Comparison of ENCODE assay signal across 9 cellular contexts in the genomic region with DNA sequence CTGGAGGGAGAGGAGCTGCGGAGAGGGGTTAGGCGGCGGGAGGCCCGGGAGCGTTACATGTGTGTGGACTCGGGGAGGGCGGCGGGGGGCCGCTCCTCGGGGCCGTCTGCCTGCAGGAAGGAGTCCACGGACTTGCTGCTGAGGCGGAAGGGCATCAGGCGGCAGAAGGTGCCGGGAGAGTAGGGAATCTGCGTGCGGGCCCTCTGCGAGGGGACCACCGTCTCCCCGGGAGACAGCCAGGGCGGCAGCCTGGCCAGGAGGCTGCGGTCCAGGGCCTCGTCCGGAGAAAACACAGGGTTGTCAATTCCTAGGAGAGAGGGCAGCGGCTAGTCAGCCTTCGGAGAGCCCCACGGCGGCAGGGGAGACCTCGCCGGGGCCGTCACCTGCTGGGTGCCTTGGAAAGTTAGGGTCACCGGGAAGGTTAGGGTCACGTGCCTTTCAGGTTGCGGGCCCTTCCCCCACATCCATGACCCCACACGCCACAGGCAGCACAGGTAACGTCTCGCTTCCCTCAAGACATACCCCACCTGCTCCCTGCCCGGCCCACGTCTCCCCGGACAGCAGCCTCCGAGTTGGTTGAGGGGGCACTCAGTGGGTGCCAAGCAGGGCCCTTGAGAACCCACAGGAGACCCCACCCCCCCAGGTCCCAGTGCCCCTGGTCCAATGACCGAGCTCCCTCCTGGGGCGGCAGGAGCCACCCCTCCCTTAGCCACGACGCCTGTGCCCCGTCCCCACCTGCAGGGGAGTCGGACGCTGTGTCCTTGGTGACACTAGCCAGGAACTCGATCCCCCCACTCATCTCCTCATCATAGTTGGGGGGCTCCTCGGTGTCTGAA. TPM values are rescaled to one million over a fixed set of nuclear protein-coding genes. Genes with fewer than 3 reads are reported as not detected.
DNase-seq lines count a peak whose midpoint lies in the region; ATAC-seq and TF ChIP-seq lines count a peak whose summit lies in the region.
"Had no signal": no experiment of that assay in that cellular context is flagged by ENCODE, and none has a peak within 500 bp of the region (broad histone marks: within the 10 kb centered on the region; RNA-seq: fewer than 3 reads in every experiment).

No MANE protein-coding gene starts in this region.

- no peaks in the 10 kb centered on the region for H3K9me3 Mint-ChIP-seq in activated naive CD4-positive, alpha-beta T cell treated with anti-CD3 and anti-CD28 coated beads for 36 hours
- H3K9me3 Mint-ChIP-seq in activated naive CD8-positive, alpha-beta T cell treated with anti-CD3 and anti-CD28 coated beads for 36 hours, result no peaks in the 10 kb centered on the region
- H3K9me3 Mint-ChIP-seq in immature natural killer cell, result no peaks in the 10 kb centered on the region
- H3K9me3 Mint-ChIP-seq in type B pancreatic cell, result no peaks in the 10 kb centered on the region

- peak overlapping the region; percentile 56 for H3K4me3 Mint-ChIP-seq in activated naive CD4-positive, alpha-beta T cell treated with anti-CD3 and anti-CD28 coated beads for 36 hours
- peak overlapping the region; percentile 82 for H3K4me3 Mint-ChIP-seq in activated naive CD8-positive, alpha-beta T cell treated with anti-CD3 and anti-CD28 coated beads for 36 hours
- H3K4me3 Mint-ChIP-seq in immature natural killer cell (peak overlapping the region; percentile 51 to 64 (median 58)), type B pancreatic cell (peak overlapping the region; percentile 79)

- TF ChIP-seq CTCF in type B pancreatic cell (conservative IDR thresholded peaks at IDR 0.05) (no peak), omental fat pad (IDR thresholded peaks at IDR 0.05) (no peak)

- CTCF ChIA-PET in activated naive CD4-positive, alpha-beta T cell treated with anti-CD3 and anti-CD28 coated beads for 36 hours (lab: Charles Lee), result no interaction called here

- peaks cover 2% of the 10 kb centered on the region for H3K27me3 Mint-ChIP-seq in activated naive CD4-positive, alpha-beta T cell treated with anti-CD3 and anti-CD28 coated beads for 36 hours (ENCODE audit: low read depth)
- H3K27me3 Mint-ChIP-seq in activated naive CD8-positive, alpha-beta T cell treated with anti-CD3 and anti-CD28 coated beads for 36 hours, result peaks cover 8% of the 10 kb centered on the region
- peaks cover 2 to 8% (median 4%) of the 10 kb centered on the region in 3 donors for H3K27me3 Mint-ChIP-seq in immature natural killer cell (ENCODE audit: low read depth in 3 of 3)
- no peaks in the 10 kb centered on the region for H3K27me3 Mint-ChIP-seq in type B pancreatic cell

- no peak overlapping the region for H3K27ac Mint-ChIP-seq in activated naive CD4-positive, alpha-beta T cell treated with anti-CD3 and anti-CD28 coated beads for 36 hours
- H3K27ac Mint-ChIP-seq in activated naive CD8-positive, alpha-beta T cell treated with anti-CD3 and anti-CD28 coated beads for 36 hours, result no peak overlapping the region
- H3K27ac Mint-ChIP-seq in immature natural killer cell (no peak overlapping the region), type B pancreatic cell (no peak overlapping the region)

- DNase-seq in activated naive CD4-positive, alpha-beta T cell treated with anti-CD3 and anti-CD28 coated beads for 36 hours, result no peak
- DNase-seq in activated naive CD4-positive, alpha-beta T cell treated with anti-CD3 and anti-CD28 coated beads, Interleukin-2, amount 50 U/mL, for 16 hours, result no peak
- peak; percentile 26 for DNase-seq in activated naive CD8-positive, alpha-beta T cell treated with anti-CD3 and anti-CD28 coated beads for 36 hours
- DNase-seq in immature natural killer cell (no peak), type B pancreatic cell (ENCODE audit: extremely low spot score, unreplicated experiment) (no peak), omental fat pad (ENCODE audit: low spot score) (no peak), iPS-NIHi11 (ENCODE audit: low spot score) (no peak)
- DNase-seq: NCI-H1092 had no signal

- intact Hi-C loops in activated naive CD4-positive, alpha-beta T cell treated with anti-CD3 and anti-CD28 coated beads for 36 hours (cut with micrococcal nuclease), result loop anchor here (5.0 to 10.0 kb wide), 3 partner anchors 258 to 870 kb away; partner anchors contain the start of genes CCDC127, CLPTM1L and SDHA

- H3K4me1 Mint-ChIP-seq in activated naive CD4-positive, alpha-beta T cell treated with anti-CD3 and anti-CD28 coated beads for 36 hours (ENCODE audit: low read depth), result peaks cover 22% of the 10 kb centered on the region
- peaks cover 18% of the 10 kb centered on the region for H3K4me1 Mint-ChIP-seq in activated naive CD8-positive, alpha-beta T cell treated with anti-CD3 and anti-CD28 coated beads for 36 hours
- H3K4me1 Mint-ChIP-seq in immature natural killer cell, result peaks cover 9 to 13% of the 10 kb centered on the region in 2 donors
- peaks cover 7% of the 10 kb centered on the region for H3K4me1 Mint-ChIP-seq in type B pancreatic cell (ENCODE audit: unreplicated experiment)

- ATAC-seq in omental fat pad (ENCODE audit: low FRiP score) (no peak), HG02588 (IDR thresholded peaks at IDR 0.05; ENCODE audit: unreplicated experiment) (no peak)

- peaks cover 9% of the 10 kb centered on the region for H3K36me3 Mint-ChIP-seq in activated naive CD4-positive, alpha-beta T cell treated with anti-CD3 and anti-CD28 coated beads for 36 hours (ENCODE audit: low read depth)
- peaks cover 20% of the 10 kb centered on the region for H3K36me3 Mint-ChIP-seq in activated naive CD8-positive, alpha-beta T cell treated with anti-CD3 and anti-CD28 coated beads for 36 hours
- H3K36me3 Mint-ChIP-seq in immature natural killer cell (no peaks in the 10 kb centered on the region), type B pancreatic cell (no peaks in the 10 kb centered on the region)

RNA-seq across cellular contexts. Expression of gene EXOC3, which starts 32.1 kb away (rescaled TPM):
- total RNA-seq in activated naive CD4-positive, alpha-beta T cell treated with anti-CD3 and anti-CD28 coated beads for 36 hours, result 10 to 100 TPM; 41.6 to 41.7 TPM
- total RNA-seq in activated naive CD8-positive, alpha-beta T cell treated with anti-CD3 and anti-CD28 coated beads for 36 hours, result 10 to 100 TPM; 58.2 to 61.2 TPM
- polyA plus RNA-seq in immature natural killer cell, result 10 to 100 TPM; 22.6 to 43.9 (median 34.0) TPM
- total RNA-seq in type B pancreatic cell (ENCODE audit: low replicate concordance) (62.9 and 64.6 TPM in 2 replicates), omental fat pad (10 to 100 TPM; 46.0 to 56.1 (median 49.5) TPM)

RNA-seq across cellular contexts. Expression of gene SLC9A3, which starts 49.2 kb away (rescaled TPM):
- total RNA-seq in activated naive CD4-positive, alpha-beta T cell treated with anti-CD3 and anti-CD28 coated beads for 36 hours, result 1 to 10 TPM; 1.6 to 2.3 TPM
- 1 to 10 TPM; 2.1 to 2.4 TPM for total RNA-seq in activated naive CD8-positive, alpha-beta T cell treated with anti-CD3 and anti-CD28 coated beads for 36 hours
- 1 to 10 TPM in 2 of 3 donors, under 1 TPM in 1; 0.66 to 1.7 (median 1.5) TPM for polyA plus RNA-seq in immature natural killer cell
- total RNA-seq in type B pancreatic cell (ENCODE audit: low replicate concordance) (6.4 and 8.0 TPM in 2 replicates), omental fat pad (1 to 10 TPM; 1.0 to 4.3 (median 1.7) TPM)
